In the genomic region with DNA sequence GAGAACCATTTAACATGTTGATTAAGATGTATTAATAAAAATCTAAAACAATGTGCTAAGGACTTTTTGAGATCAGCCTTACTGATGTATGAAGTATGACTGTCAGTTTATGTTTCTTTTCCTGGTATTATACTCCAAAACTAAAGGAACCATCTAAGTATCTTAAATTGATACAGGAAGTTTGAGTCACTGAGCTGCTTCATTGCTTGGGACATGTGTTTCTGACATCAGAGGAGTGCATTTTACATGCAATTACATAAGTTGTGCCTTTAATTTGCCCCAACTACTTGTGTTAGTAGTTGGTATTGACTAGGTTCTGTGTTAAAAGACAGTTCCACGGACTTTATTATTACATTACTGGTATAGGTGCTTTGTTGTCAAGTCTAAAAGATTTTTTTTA, we compare ENCODE assay signal across 17 cellular contexts. TPM values are rescaled to one million over a fixed set of nuclear protein-coding genes. Genes with fewer than 3 reads are reported as not detected.
DNase-seq lines count a peak whose midpoint lies in the region; ATAC-seq and TF ChIP-seq lines count a peak whose summit lies in the region.
"Had no signal": no experiment of that assay in that cellular context is flagged by ENCODE, and none has a peak within 500 bp of the region (broad histone marks: within the 10 kb centered on the region; RNA-seq: fewer than 3 reads in every experiment).

No MANE protein-coding gene starts in this region.

- H3K27me3 Mint-ChIP-seq in CD4-positive, alpha-beta T cell = no peaks in the 10 kb centered on the region
- H3K27me3 Mint-ChIP-seq: CD4-positive, CD25-positive, alpha-beta regulatory T cell had no signal

- H3K36me3 Mint-ChIP-seq in CD4-positive, alpha-beta T cell (ENCODE audit: low read depth) = peaks cover 79% of the 10 kb centered on the region

- TF ChIP-seq CTCF in HEK293 (tag by site-specific recombination; IDR thresholded peaks at IDR 0.05) = no peak
- no peak for TF ChIP-seq CTCF in foreskin fibroblast (IDR thresholded peaks at IDR 0.05; ENCODE audit: low read depth, low read length)
- no peak for TF ChIP-seq CTCF in CD4-positive, alpha-beta T cell (IDR thresholded peaks at IDR 0.05)

- intact Hi-C loops in CD4-positive, alpha-beta T cell (cut with DNase I, micrococcal nuclease) = loop anchor here in 1 of 2 experiments (5.0 kb wide), 1 partner anchor 1177 kb away; no protein-coding TSS in a partner anchor

- no peak for ATAC-seq in CD4-positive, alpha-beta T cell (ENCODE audit: poor library complexity)
- ATAC-seq in HG02763 (IDR thresholded peaks at IDR 0.05; ENCODE audit: unreplicated experiment) = no peak
- ATAC-seq: mucosa of descending colon had no signal

- POLR2A ChIA-PET in HEK293 (lab: Yijun Ruan, JAX) = no interaction called here
- POLR2A ChIA-PET in CD4-positive, alpha-beta T cell (lab: Charles Lee) = no interaction called here

- H3K4me3 ChIP-seq in HEK293 (ENCODE audit: low read depth, low read length) (no peak overlapping the region), adipocyte (ENCODE audit: low read length) (no peak overlapping the region), foreskin fibroblast (ENCODE audit: low read depth in 1 of 2, low read length in 2 of 2) (no peak overlapping the region)
- H3K4me3 ChIP-seq: mucosa of descending colon had no signal

- no peaks in the 10 kb centered on the region for H3K4me1 Mint-ChIP-seq in CD4-positive, alpha-beta T cell (ENCODE audit: low read depth)

- H3K4me3 Mint-ChIP-seq in CD4-positive, alpha-beta T cell = no peak overlapping the region
- H3K4me3 Mint-ChIP-seq: CD4-positive, CD25-positive, alpha-beta regulatory T cell; endodermal cell had no signal

- DNase-seq in AG08396 (ENCODE audit: low spot score) = peak; percentile 12
- DNase-seq in adipocyte (ENCODE audit: low read depth) = peak; percentile 67
- DNase-seq in foreskin fibroblast = peak; percentile 47 to 78
- no peak for DNase-seq in T-helper 1 cell
- no peak for DNase-seq in CD4-positive, alpha-beta T cell
- DNase-seq in SHP77 (lab: John Stamatoyannopoulos, UW) = no peak
- DNase-seq: activated T-cell treated with anti-CD3 and anti-CD28 coated beads, Interleukin-2, amount 50 U/mL, for 48 hours; aorta; CD4-positive, CD25-positive, alpha-beta regulatory T cell; endodermal cell; mucosa of descending colon; NCI-H1930; stimulated activated CD4-positive, alpha-beta T cell treated with anti-CD3 and anti-CD28 coated beads, Interleukin-2, amount 100 ng/mL, for 24 hours; stimulated activated naive CD4-positive, alpha-beta T cell treated with Interleukin-2 at 50 U/mL for 16 hours had no signal

- H3K36me3 ChIP-seq in HEK293 (ENCODE audit: control insufficient read depth in 2 of 2, insufficient read depth in 1 of 2, low read length in 2 of 2) (peaks cover 35 to 58% of the 10 kb centered on the region in 2 experiments), adipocyte (ENCODE audit: control insufficient read depth, insufficient read depth, low read length, severe bottlenecking) (peaks cover 54% of the 10 kb centered on the region)

- no peaks in the 10 kb centered on the region for H3K27me3 ChIP-seq in adipocyte (replicated peaks; ENCODE audit: control insufficient read depth, insufficient read depth, low read length)
- H3K27me3 ChIP-seq in CD4-positive, alpha-beta T cell (ENCODE audit: control insufficient read depth, insufficient read depth, low read length) = no peaks in the 10 kb centered on the region

- H3K27ac ChIP-seq in HEK293 (ENCODE audit: extremely low read depth, low read depth, low read length) = no peak overlapping the region
- H3K27ac ChIP-seq in CD4-positive, alpha-beta T cell (ENCODE audit: low read depth, low read length) = no peak overlapping the region

- no peak overlapping the region for H3K9ac ChIP-seq in adipocyte (ENCODE audit: low read length)

- H3K27ac Mint-ChIP-seq in CD4-positive, alpha-beta T cell = no peak overlapping the region
- H3K27ac Mint-ChIP-seq: endodermal cell had no signal

- CTCF ChIA-PET in HEK293 (lab: Yijun Ruan, JAX) = no interaction called here
- CTCF ChIA-PET in CD4-positive, alpha-beta T cell (lab: Charles Lee) = no interaction called here

- no peaks in the 10 kb centered on the region for H3K9me3 Mint-ChIP-seq in CD4-positive, alpha-beta T cell
- H3K9me3 Mint-ChIP-seq: CD4-positive, CD25-positive, alpha-beta regulatory T cell; endodermal cell had no signal

- H3K4me1 ChIP-seq in HEK293 (ENCODE audit: control insufficient read depth, insufficient read depth, low read length) (0 out of 2 replicates have a peak, but pooled peaks cover 4% of the 10 kb centered on the region), adipocyte (ENCODE audit: control insufficient read depth, insufficient read depth, low read length) (no peaks in the 10 kb centered on the region)

- H3K9me3 ChIP-seq in HEK293 (ENCODE audit: control insufficient read depth, insufficient read depth, low read depth, low read length) (no peaks in the 10 kb centered on the region), adipocyte (ENCODE audit: control insufficient read depth, low read length) (no peaks in the 10 kb centered on the region)
- H3K9me3 ChIP-seq in CD4-positive, alpha-beta T cell (ENCODE audit: control insufficient read depth, low read length) = no peaks in the 10 kb centered on the region
- H3K9me3 ChIP-seq: mucosa of descending colon had no signal

TF ChIP-seq in HEK293, 187 proteins besides CTCF, POLR2A, EP300 and RAD21:
- TF ChIP-seq ZNF132 (tag by site-specific recombination; IDR thresholded peaks at IDR 0.05; ENCODE audit: borderline replicate concordance) (no peak), ZNF629 (tag by site-specific recombination; IDR thresholded peaks at IDR 0.05) (peak; percentile 52)

RNA-seq across cellular contexts. Expression of gene PROX2, which starts 50.9 kb away (rescaled TPM):
- total RNA-seq in CD4-positive, alpha-beta T cell = under 1 TPM in 1 of 2 experiments, not detected in 1; 0.25 TPM
- total RNA-seq: aorta; CD4-positive, CD25-positive, alpha-beta regulatory T cell; endodermal cell; posterior vena cava had no signal

RNA-seq across cellular contexts. Expression of gene DLST, which starts 56.7 kb away (rescaled TPM):
- 100 to 1,000 TPM; 162 to 170 TPM for total RNA-seq in CD4-positive, alpha-beta T cell

Comparison
In these comparisons a context has a peak if more than half of its experiments do, and no peak if none do; other contexts are left out.
1. DNase-seq: peak in AG08396 (single experiment), adipocyte (single experiment) and foreskin fibroblast (2 of 2); none in T-helper 1 cell (0 of 5), CD4-positive, alpha-beta T cell (0 of 10) and SHP77 (0 of 2).